ENCODE assay signal across 20 cellular contexts in the genomic region with DNA sequence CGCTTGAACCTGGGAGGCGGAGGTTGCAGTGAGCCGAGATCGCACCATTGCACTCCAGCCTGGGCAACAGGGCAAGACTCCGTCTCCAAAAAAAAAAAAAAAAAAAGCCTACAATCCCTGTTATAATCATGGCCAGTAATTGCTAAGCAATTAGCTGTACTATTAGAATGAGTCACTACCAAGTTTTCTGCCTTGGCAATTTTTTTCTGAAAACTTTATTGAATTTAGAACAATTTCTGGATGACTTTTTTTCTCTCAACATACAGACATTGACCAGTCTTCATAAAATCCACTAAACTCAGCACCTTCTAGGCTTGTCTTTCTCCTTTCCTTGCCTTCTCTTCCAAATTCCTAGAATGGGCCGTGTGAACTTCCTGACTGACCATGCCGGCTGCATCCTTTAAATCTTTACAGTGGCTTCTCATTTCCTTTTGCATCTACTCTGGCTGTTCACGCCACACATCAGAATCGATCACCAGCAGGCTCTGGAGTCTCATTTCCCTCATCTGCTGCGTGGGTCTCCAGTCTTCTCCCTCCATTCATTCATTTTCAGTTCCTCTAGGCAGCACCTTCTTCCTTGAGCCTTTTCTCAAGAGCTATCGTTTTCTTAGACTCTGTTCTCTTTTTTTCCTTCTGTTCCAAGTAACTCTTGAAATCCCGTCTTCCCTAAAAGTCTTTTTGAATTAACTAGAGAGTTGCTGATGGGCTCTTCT.
DNase-seq lines count a peak whose midpoint lies in the region; ATAC-seq and TF ChIP-seq lines count a peak whose summit lies in the region.
"Had no signal": no experiment of that assay in that cellular context is flagged by ENCODE, and none has a peak within 500 bp of the region (broad histone marks: within the 10 kb centered on the region; RNA-seq: fewer than 3 reads in every experiment).

No MANE protein-coding gene starts in this region.

- peak overlapping the region; percentile 20 for H3K27ac Mint-ChIP-seq in GM23338
- H3K27ac Mint-ChIP-seq in dendritic cell treated with granulocyte-macrophage colony-stimulating factor and Interleukin-4, amounts not matched to agents 40 ng/mL and 50 ng/mL, for 4 days, result peak overlapping the region; percentile 53
- no peak overlapping the region for H3K27ac Mint-ChIP-seq in activated CD4-positive, alpha-beta T cell treated with anti-CD3 and anti-CD28 coated beads, Interleukin-2, amount 10 ng/mL, durations not matched to agents 7 days and 5 days

- no peaks in the 10 kb centered on the region for H3K27me3 Mint-ChIP-seq in GM23338 (ENCODE audit: insufficient read depth, low read depth, poor library complexity)
- no peaks in the 10 kb centered on the region for H3K27me3 Mint-ChIP-seq in dendritic cell treated with granulocyte-macrophage colony-stimulating factor and Interleukin-4, amounts not matched to agents 40 ng/mL and 50 ng/mL, for 4 days
- no peaks in the 10 kb centered on the region for H3K27me3 Mint-ChIP-seq in activated CD4-positive, alpha-beta T cell treated with anti-CD3 and anti-CD28 coated beads, Interleukin-2, amount 10 ng/mL, durations not matched to agents 7 days and 5 days

- no peak for ATAC-seq in GM23338
- no peak for ATAC-seq in HG03571 (IDR thresholded peaks at IDR 0.05; ENCODE audit: unreplicated experiment)

- POLR2A ChIA-PET in activated CD4-positive, alpha-beta T cell treated with anti-CD3 and anti-CD28 coated beads, Interleukin-2, amount 10 ng/mL, durations not matched to agents 7 days and 5 days (lab: Charles Lee), result no interaction called here

- DNase-seq in GM23338 (ENCODE audit: low spot score) (no peak), MV-4-11 (lab: John Stamatoyannopoulos, UW) (peak; percentile 92), sigmoid colon (no peak), T1000 (lab: John Stamatoyannopoulos, UW) (no peak), mammary epithelial cell (no peak)
- DNase-seq in activated CD4-positive, alpha-beta T cell treated with anti-CD3 and anti-CD28 coated beads, Interleukin-2, amount 10 ng/mL, durations not matched to agents 7 days and 5 days, result no peak
- DNase-seq: DMS 273 treated with DMSO at 0.1 percent for 48 hours, EL, Karpas-422, MM.1S, NCI-H1436, NCI-H2029 treated with DMSO at 0.1 percent for 48 hours, NCI-H510A, NCI-H82, OCI-M1, RPMI8226, SW 1271 had no signal

- no peaks in the 10 kb centered on the region for H3F3A ChIP-seq in GM23338 (replicated peaks; ENCODE audit: low read depth)

- H3K36me3 ChIP-seq in GM23338 (ENCODE audit: insufficient read depth), result no peaks in the 10 kb centered on the region
- H3K36me3 ChIP-seq in sigmoid colon, result no peaks in the 10 kb centered on the region
- H3K36me3 ChIP-seq in mammary epithelial cell (ENCODE audit: insufficient read depth, low read length), result no peaks in the 10 kb centered on the region
- H3K36me3 ChIP-seq: SJSA1 had no signal

- peaks cover 16% of the 10 kb centered on the region for H3K4me1 ChIP-seq in GM23338 (ENCODE audit: insufficient read depth)
- peaks cover 0 to 90% (median 57%) of the 10 kb centered on the region in 4 donors for H3K4me1 ChIP-seq in sigmoid colon
- H3K4me1 ChIP-seq in mammary epithelial cell (ENCODE audit: insufficient read depth, low read length), result no peaks in the 10 kb centered on the region

- H3K4me3 Mint-ChIP-seq in GM23338, result no peak overlapping the region
- peak overlapping the region; percentile 41 for H3K4me3 Mint-ChIP-seq in dendritic cell treated with granulocyte-macrophage colony-stimulating factor and Interleukin-4, amounts not matched to agents 40 ng/mL and 50 ng/mL, for 4 days
- H3K4me3 Mint-ChIP-seq in activated CD4-positive, alpha-beta T cell treated with anti-CD3 and anti-CD28 coated beads, Interleukin-2, amount 10 ng/mL, durations not matched to agents 7 days and 5 days, result no peak overlapping the region

- TF ChIP-seq EP300 in sigmoid colon (IDR thresholded peaks at IDR 0.05), result no peak

- no peaks in the 10 kb centered on the region for H3K9me3 Mint-ChIP-seq in GM23338
- no peaks in the 10 kb centered on the region for H3K9me3 Mint-ChIP-seq in dendritic cell treated with granulocyte-macrophage colony-stimulating factor and Interleukin-4, amounts not matched to agents 40 ng/mL and 50 ng/mL, for 4 days
- H3K9me3 Mint-ChIP-seq in activated CD4-positive, alpha-beta T cell treated with anti-CD3 and anti-CD28 coated beads, Interleukin-2, amount 10 ng/mL, durations not matched to agents 7 days and 5 days, result no peaks in the 10 kb centered on the region

- H3K9me3 ChIP-seq in sigmoid colon (no peaks in the 10 kb centered on the region), mammary epithelial cell (replicated peaks; ENCODE audit: insufficient read depth, low read length) (no peaks in the 10 kb centered on the region)
- H3K9me3 ChIP-seq: SJSA1 had no signal

- peaks cover 52% of the 10 kb centered on the region for H3K79me2 ChIP-seq in GM23338 (replicated peaks; ENCODE audit: insufficient read depth)
- peaks cover 12% of the 10 kb centered on the region for H3K79me2 ChIP-seq in mammary epithelial cell (ENCODE audit: insufficient read depth, low read length)

- BruUV-seq in mammary epithelial cell (replicated peaks; lab: Mats Ljungman, UMichigan), result no TSS peak

- H3K27me3 ChIP-seq in GM23338 (ENCODE audit: insufficient read depth) (no peaks in the 10 kb centered on the region), sigmoid colon (no peaks in the 10 kb centered on the region), mammary epithelial cell (ENCODE audit: insufficient read depth, low read length) (no peaks in the 10 kb centered on the region)
- H3K27me3 ChIP-seq: SJSA1 had no signal

- 87 to 92% methylated on average over 12 of the region's 12 CpGs for WGBS in sigmoid colon, 2 donors
- 96% methylated on average over 11 of the region's 12 CpGs for WGBS in mammary epithelial cell (ENCODE audit: low coverage, missing lambda C conversion rate)

- H3K4me2 ChIP-seq in GM23338 (no peak overlapping the region), mammary epithelial cell (ENCODE audit: insufficient read depth, low read depth, low read length) (no peak overlapping the region)

- no peaks in the 10 kb centered on the region for H3K36me3 Mint-ChIP-seq in GM23338 (ENCODE audit: low read depth)
- no peaks in the 10 kb centered on the region for H3K36me3 Mint-ChIP-seq in dendritic cell treated with granulocyte-macrophage colony-stimulating factor and Interleukin-4, amounts not matched to agents 40 ng/mL and 50 ng/mL, for 4 days (ENCODE audit: low read depth)
- peaks cover 2% of the 10 kb centered on the region for H3K36me3 Mint-ChIP-seq in activated CD4-positive, alpha-beta T cell treated with anti-CD3 and anti-CD28 coated beads, Interleukin-2, amount 10 ng/mL, durations not matched to agents 7 days and 5 days (ENCODE audit: low read depth)

- TF ChIP-seq CTCF in GM23338 (conservative IDR thresholded peaks at IDR 0.05; ENCODE audit: low read depth in 2 of 2) (no peak), sigmoid colon (IDR thresholded peaks at IDR 0.05) (no peak), mammary epithelial cell (conservative IDR thresholded peaks at IDR 0.05 in 1 of 2, IDR thresholded peaks at IDR 0.05 in 1 of 2; ENCODE audit: extremely low read depth in 1 of 2, insufficient read depth in 1 of 2, low read depth in 1 of 2, low read length in 2 of 2) (no peak)

- no peak overlapping the region for H3K4me3 ChIP-seq in GM23338
- no peak overlapping the region for H3K4me3 ChIP-seq in sigmoid colon
- no peak overlapping the region for H3K4me3 ChIP-seq in mammary epithelial cell (replicated peaks in 1 of 3; ENCODE audit: insufficient read depth in 1 of 3, low read depth in 2 of 3, low read length in 3 of 3)
- H3K4me3 ChIP-seq: SJSA1 had no signal

- H4K20me1 ChIP-seq in GM23338 (replicated peaks; ENCODE audit: insufficient read depth) (0 out of 2 replicates have a peak, but pooled peaks cover 4% of the 10 kb centered on the region), mammary epithelial cell (ENCODE audit: insufficient read depth, low read length) (no peaks in the 10 kb centered on the region)

- H3K27ac ChIP-seq in GM23338 (ENCODE audit: low read depth) (0 out of 2 replicates have a peak overlapping the region, but pooled peaks have one; percentile 51), sigmoid colon (peak overlapping the region in 3 of 4 donors; percentile 82 to 89 (median 83)), mammary epithelial cell (ENCODE audit: insufficient read depth, low read depth, low read length) (no peak overlapping the region)
- H3K27ac ChIP-seq: SJSA1 had no signal

- intact Hi-C loops in dendritic cell treated with granulocyte-macrophage colony-stimulating factor and Interleukin-4, amounts not matched to agents 40 ng/mL and 50 ng/mL, for 4 days (cut with micrococcal nuclease), result no loop called here
- intact Hi-C loops in sigmoid colon (cut with DNase I) (loop anchor here (5.0 kb wide), 1 partner anchor 82 kb away; no protein-coding TSS in a partner anchor), mammary epithelial cell (cut with micrococcal nuclease) (no loop called here)

- H3K9ac ChIP-seq in mammary epithelial cell (ENCODE audit: insufficient read depth, low read length), result no peak overlapping the region

- TF ChIP-seq POLR2A in sigmoid colon (IDR thresholded peaks at IDR 0.05), result no peak

- peaks cover 32% of the 10 kb centered on the region for H3K4me1 Mint-ChIP-seq in GM23338
- peaks cover 24% of the 10 kb centered on the region for H3K4me1 Mint-ChIP-seq in dendritic cell treated with granulocyte-macrophage colony-stimulating factor and Interleukin-4, amounts not matched to agents 40 ng/mL and 50 ng/mL, for 4 days (ENCODE audit: low read depth)
- H3K4me1 Mint-ChIP-seq in activated CD4-positive, alpha-beta T cell treated with anti-CD3 and anti-CD28 coated beads, Interleukin-2, amount 10 ng/mL, durations not matched to agents 7 days and 5 days, result peaks cover 1% of the 10 kb centered on the region

- H2AFZ ChIP-seq in GM23338 (no peak overlapping the region), mammary epithelial cell (ENCODE audit: low read depth, low read length) (no peak overlapping the region)

- CTCF ChIA-PET in activated CD4-positive, alpha-beta T cell treated with anti-CD3 and anti-CD28 coated beads, Interleukin-2, amount 10 ng/mL, durations not matched to agents 7 days and 5 days (lab: Charles Lee), result interaction anchor here (0.6 to 1.0 kb wide), 3 partner anchors 14 to 30 kb away, joined by 3 read pairs; no protein-coding TSS in a partner anchor
- CTCF ChIA-PET in mammary epithelial cell (lab: Charles Lee; ENCODE audit: low non-redundant PET), result no interaction called here

- H3K9me2 ChIP-seq in GM23338 (ENCODE audit: insufficient read depth), result no peaks in the 10 kb centered on the region

- dilution Hi-C loops in mammary epithelial cell (cut with HindIII; ENCODE audit: low sequenced_read_pairs), result no loop called here

- in situ Hi-C loops in mammary epithelial cell (cut with MboI; ENCODE audit: low sequenced_read_pairs in 2 of 2), result no loop called here

TF ChIP-seq in GM23338, 12 proteins besides CTCF, POLR2A, EP300 and RAD21 (continues in another document):
- TF ChIP-seq STAT1 (IDR thresholded peaks at IDR 0.05; ENCODE audit: unreplicated experiment), result no peak
